29 cellular contexts compared by ENCODE assay signal in the genomic region with DNA sequence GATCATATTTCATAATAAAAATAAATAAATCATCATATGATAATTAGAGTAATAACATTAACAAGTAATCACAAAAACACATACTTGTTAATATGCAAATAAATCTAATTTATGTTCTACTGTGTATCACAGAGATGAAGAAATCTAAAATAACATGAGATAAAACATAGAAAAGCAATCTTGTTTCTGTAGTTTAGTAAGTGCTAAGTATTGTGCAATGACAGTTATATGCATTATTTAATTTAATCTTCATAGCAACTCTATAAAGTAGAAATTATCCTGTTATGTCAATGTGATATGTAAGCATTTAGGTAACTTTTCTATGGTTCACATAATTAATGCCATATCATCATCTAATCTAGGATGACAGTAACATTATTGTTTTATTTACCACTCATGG.
"Had no signal": no experiment of that assay in that cellular context is flagged by ENCODE, and none has a peak within 500 bp of the region (broad histone marks: within the 10 kb centered on the region; RNA-seq: fewer than 3 reads in every experiment).

No MANE protein-coding gene starts in this region.

- DNase-seq: activated B cell treated with CpG ODN at 0.5 μM for 24 hours; activated CD4-positive, alpha-beta T cell treated with anti-CD3 and anti-CD28 coated beads for 48 hours; activated CD4-positive, alpha-beta T cell treated with anti-CD3 and anti-CD28 coated beads, Interleukin-2, amount 50 U/mL, for 1 hour; activated CD4-positive, alpha-beta T cell treated with anti-CD3 and anti-CD28 coated beads, Interleukin-2, amount 50 U/mL, for 48 hours; activated CD8-positive, alpha-beta memory T cell treated with anti-CD3 and anti-CD28 coated beads for 24 hours; activated CD8-positive, alpha-beta T cell treated with anti-CD3 and anti-CD28 coated beads for 36 hours; activated effector memory CD4-positive, alpha-beta T cell treated with Interleukin-2 at 50 U/mL for 16 hours; activated gamma-delta T cell treated with Interleukin-2 at 50 U/mL for 16 hours; activated naive CD4-positive, alpha-beta T cell treated with anti-CD3 and anti-CD28 coated beads, Interleukin-2, amount 50 U/mL, for 16 hours; activated naive CD4-positive, alpha-beta T cell treated with Interleukin-2 at 50 U/mL for 16 hours; activated T-cell treated with anti-CD3 and anti-CD28 coated beads, Interleukin-2, amount 50 U/mL, for 4 hours; amniotic stem cell; anterior cingulate cortex; brain microvascular endothelial cell; cortex of kidney; dermis blood vessel endothelial cell; effector CD4-positive, alpha-beta T cell; effector memory CD8-positive, alpha-beta T cell; erythroblast; foreskin keratinocyte; heart right ventricle; T-helper 17 cell; T1000; WERI-Rb-1 had no signal

- H3K9me3 ChIP-seq: esophagus muscularis mucosa, gastroesophageal sphincter had no signal

- H3K27me3 ChIP-seq: brain microvascular endothelial cell, esophagus muscularis mucosa, foreskin keratinocyte, gastroesophageal sphincter, heart right ventricle had no signal

- ATAC-seq: activated CD4-positive, CD25-positive, alpha-beta regulatory T cell treated with anti-CD3 and anti-CD28 coated beads, Interleukin-2, amount 50 U/mL, for 24 hours; activated CD8-positive, alpha-beta T cell treated with anti-CD3 and anti-CD28 coated beads for 36 hours; activated T-cell treated with anti-CD3 and anti-CD28 coated beads, Interleukin-2, amount 50 U/mL, for 4 hours; activated T-helper 17 cell treated with anti-CD3 and anti-CD28 coated beads, Interleukin-2, amount 50 U/mL, for 72 hours; effector memory CD8-positive, alpha-beta T cell; foreskin keratinocyte; gastroesophageal sphincter; heart right ventricle; T-helper 17 cell had no signal

- H3K36me3 ChIP-seq: brain microvascular endothelial cell, esophagus muscularis mucosa, gastroesophageal sphincter, heart right ventricle, WERI-Rb-1 had no signal

- H3K4me3 ChIP-seq: esophagus muscularis mucosa, gastroesophageal sphincter, heart right ventricle had no signal

- FAIRE-seq: bronchial epithelial cell had no signal

- H3K27ac ChIP-seq: brain microvascular endothelial cell, esophagus muscularis mucosa, foreskin keratinocyte, gastroesophageal sphincter, heart right ventricle, WERI-Rb-1 had no signal

- H3K4me1 ChIP-seq: esophagus muscularis mucosa, foreskin keratinocyte, gastroesophageal sphincter, heart right ventricle had no signal
